9 cellular contexts compared by ENCODE assay signal in the genomic region with DNA sequence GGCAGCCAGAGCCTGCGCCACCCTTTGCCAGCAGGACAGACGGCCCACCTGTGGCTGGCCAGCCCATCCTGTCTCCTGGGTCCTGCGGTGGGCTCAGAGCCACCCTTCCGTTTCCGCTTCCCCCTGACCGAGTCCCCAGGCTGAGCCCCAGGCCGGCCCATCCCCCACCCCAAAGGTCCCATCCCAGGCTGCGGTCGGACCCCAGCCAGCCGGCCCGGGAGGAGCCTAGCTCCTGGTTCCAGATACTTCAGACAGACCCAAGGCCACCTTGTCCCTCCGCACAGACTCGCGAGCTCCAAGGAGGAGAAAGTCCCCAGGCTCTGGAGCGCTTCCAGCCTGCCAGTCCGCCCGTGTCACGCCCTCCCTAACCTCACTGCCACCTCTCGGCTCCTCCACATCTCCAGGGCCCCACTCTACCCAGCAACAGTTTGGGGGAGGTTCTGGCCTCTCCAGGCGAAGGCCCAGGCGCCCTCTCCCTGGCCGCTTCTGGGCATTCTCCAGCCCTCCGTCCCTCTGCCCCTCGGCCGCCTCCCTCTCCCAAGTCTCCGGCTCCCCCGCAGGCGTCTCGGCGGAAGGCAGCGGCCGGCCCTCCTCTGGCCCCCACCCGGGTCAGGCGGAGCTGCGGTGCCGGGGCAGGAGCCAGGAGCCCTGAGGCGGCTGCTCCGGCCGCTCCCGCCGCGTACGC. TPM values are rescaled to one million over a fixed set of nuclear protein-coding genes. Genes with fewer than 3 reads are reported as not detected.
A peak's percentile ranks its signal among the peaks of the same experiment; 100 is the strongest.
DNase-seq lines count a peak whose midpoint lies in the region; ATAC-seq and TF ChIP-seq lines count a peak whose summit lies in the region.
"Had no signal": no experiment of that assay in that cellular context is flagged by ENCODE, and none has a peak within 500 bp of the region (broad histone marks: within the 10 kb centered on the region; RNA-seq: fewer than 3 reads in every experiment).

No MANE protein-coding gene starts in this region.

- H3K36me3 ChIP-seq in cardiac muscle cell (no peaks in the 10 kb centered on the region), mucosa of rectum (ENCODE audit: control insufficient read depth in 2 of 2, insufficient read depth in 2 of 2, low read length in 2 of 2) (no peaks in the 10 kb centered on the region)

- peak overlapping the region; percentile 65 to 72 for H3K9ac ChIP-seq in mucosa of rectum (ENCODE audit: low read depth in 1 of 2, low read length in 2 of 2)

- H3K4me3 ChIP-seq in cardiac muscle cell, result peak overlapping the region; percentile 53
- H3K4me3 ChIP-seq in mucosa of rectum (ENCODE audit: low read length in 2 of 2), result peak overlapping the region; percentile 71 to 78

- ATAC-seq in GM19324 (IDR thresholded peaks at IDR 0.05; ENCODE audit: low FRiP score, unreplicated experiment) (no peak), HG03432 (IDR thresholded peaks at IDR 0.05; ENCODE audit: unreplicated experiment) (no peak)

- H3K4me1 ChIP-seq in cardiac muscle cell (ENCODE audit: low read depth) (peaks cover 3% of the 10 kb centered on the region), mucosa of rectum (ENCODE audit: control insufficient read depth in 2 of 2, insufficient read depth in 2 of 2, low read length in 2 of 2) (peaks cover 15 to 17% of the 10 kb centered on the region in 2 donors)

- TF ChIP-seq CTCF in cardiac muscle cell (IDR thresholded peaks at IDR 0.05; ENCODE audit: low read depth, low read length), result no peak

- DNase-seq in cardiac muscle cell (ENCODE audit: low read depth in 1 of 2, low spot score in 1 of 2) (peak; percentile 14 to 19), cardiac septum (ENCODE audit: low spot score) (no peak), germinal center (ENCODE audit: low spot score) (no peak), NOMO-1 treated with DMSO at 0.1 percent for 48 hours (lab: John Stamatoyannopoulos, UW; ENCODE audit: unreplicated experiment) (no peak)

- H3K9me3 ChIP-seq in cardiac muscle cell (ENCODE audit: low read depth), result no peaks in the 10 kb centered on the region
- H3K9me3 ChIP-seq in mucosa of rectum (ENCODE audit: control insufficient read depth in 2 of 2, low read length in 2 of 2), result no peaks in the 10 kb centered on the region

- peaks cover 71% of the 10 kb centered on the region for H3K27me3 ChIP-seq in cardiac muscle cell
- H3K27me3 ChIP-seq in mucosa of rectum (ENCODE audit: control insufficient read depth in 2 of 2, insufficient read depth in 2 of 2, low read length in 2 of 2), result peaks cover 0 to 6% of the 10 kb centered on the region in 2 donors

- intact Hi-C loops in cardiac septum (cut with DNase I), result no loop called here

- H3K27ac ChIP-seq in cardiac muscle cell (no peak overlapping the region), cingulate gyrus (ENCODE audit: low read depth, low read length) (peak overlapping the region; percentile 75), mucosa of rectum (ENCODE audit: low read depth in 2 of 2, low read length in 2 of 2) (peak overlapping the region; percentile 30 to 56)

RNA-seq across cellular contexts. Expression of gene LRRN2, which starts 0.8 kb away (rescaled TPM):
- 3.7 and 5.0 TPM in 2 replicates for total RNA-seq in cardiac muscle cell
- 4.9 and 5.2 TPM in 2 replicates for polyA plus RNA-seq in cardiac muscle cell
- total RNA-seq in cardiac septum, result 1.6 TPM
- total RNA-seq: natural killer cell treated with Interleukin-12 subunit alpha and Interleukin-12 subunit beta and Interleukin-15 and Interleukin-18, amount 100 ng/mL, for 72 hours had no signal

Comparison
In these comparisons a context has a peak if more than half of its experiments do, and no peak if none do; other contexts are left out.
1. DNase-seq: peak in cardiac muscle cell (2 of 2); none in cardiac septum (single experiment), germinal center (single experiment) and NOMO-1 treated with DMSO at 0.1 percent for 48 hours (single experiment).